In genomic region chr18:24118750-24119577, GRCh38 we compare ENCODE assay signal across 8 cellular contexts. TPM values are rescaled to one million over a fixed set of nuclear protein-coding genes. Genes with fewer than 3 reads are reported as not detected.
A peak's percentile ranks its signal among the peaks of the same experiment; 100 is the strongest.
DNase-seq lines count a peak whose midpoint lies in the region; ATAC-seq and TF ChIP-seq lines count a peak whose summit lies in the region.

No MANE protein-coding gene starts in this region.

- H3K27me3 ChIP-seq in adrenal gland = no peaks in the 10 kb centered on the region
- no peaks in the 10 kb centered on the region for H3K27me3 ChIP-seq in right atrium auricular region

- 60 to 63% (median 62%) methylated on average over 8 of the region's 8 CpGs for WGBS in adrenal gland, 4 donors

- TF ChIP-seq CTCF in HFFc6 (IDR thresholded peaks at IDR 0.05) (peak; percentile 99), adrenal gland (IDR thresholded peaks at IDR 0.05) (peak; percentile 88 to 98 (median 94)), right atrium auricular region (IDR thresholded peaks at IDR 0.05) (peak; percentile 54 to 94)

- no peak overlapping the region for H3K27ac Mint-ChIP-seq in HFFc6

- DNase-seq in EL (peak; percentile 73), HFFc6 (peak; percentile 50), NCI-H1417 treated with DMSO at 0.1 percent for 48 hours (lab: John Stamatoyannopoulos, UW) (peak; percentile 29), T-helper 1 cell (peak; percentile 48 to 78 (median 72)), adrenal gland (peak; percentile 51 to 93 (median 80)), right atrium auricular region (ENCODE audit: low spot score) (peak; percentile 80), skeletal muscle cell (ENCODE audit: low read depth) (peak; percentile 14)

- no peak overlapping the region for H3K4me3 Mint-ChIP-seq in HFFc6

- H3K4me1 ChIP-seq in adrenal gland (replicated peaks in 1 of 2) (peaks cover 19 to 24% of the 10 kb centered on the region in 2 donors), right atrium auricular region (no peaks in the 10 kb centered on the region)

- peaks cover 0 to 3% of the 10 kb centered on the region in 2 donors for H3K36me3 ChIP-seq in adrenal gland (replicated peaks in 1 of 2)
- no peaks in the 10 kb centered on the region for H3K36me3 ChIP-seq in right atrium auricular region

- H3K27ac ChIP-seq in adrenal gland (no peak overlapping the region), right atrium auricular region (no peak overlapping the region)

- no peak overlapping the region for H3K4me3 ChIP-seq in adrenal gland
- no peak overlapping the region for H3K4me3 ChIP-seq in right atrium auricular region
- H3K4me3 ChIP-seq in skeletal muscle cell (ENCODE audit: low read depth, low read length) = no peak overlapping the region

- no peaks in the 10 kb centered on the region for H3K4me1 Mint-ChIP-seq in HFFc6 (ENCODE audit: low read depth)

- H3K9me3 ChIP-seq in adrenal gland (replicated peaks in 1 of 3) (no peaks in the 10 kb centered on the region), right atrium auricular region (no peaks in the 10 kb centered on the region)

- no peak for TF ChIP-seq POLR2A in adrenal gland (IDR thresholded peaks at IDR 0.05)

- H3K9me3 Mint-ChIP-seq in HFFc6 = no peaks in the 10 kb centered on the region

- no peaks in the 10 kb centered on the region; the same call in 1 of the 2 replicates for H3K27me3 Mint-ChIP-seq in HFFc6 (ENCODE audit: insufficient read depth)

- H3K36me3 Mint-ChIP-seq in HFFc6 (ENCODE audit: low read depth) = peaks cover 6% of the 10 kb centered on the region

- intact Hi-C loops in adrenal gland (cut with DNase I) = loop anchor here in 1 of 2 donors (5.0 to 10.0 kb wide), 2 partner anchors 102 to 304 kb away; no protein-coding TSS in a partner anchor

- no peak for ATAC-seq in GM21576 (IDR thresholded peaks at IDR 0.05; ENCODE audit: unreplicated experiment)

RNA-seq across cellular contexts. Expression of gene CABYR, which starts 19.9 kb away (rescaled TPM):
- 1 to 10 TPM; 1.2 to 3.6 (median 3.2) TPM for total RNA-seq in HFFc6 (2021; fragmentation: NEBNext Ultra II Directional; extraction: Animal tissue kit (Norgen Biotek cat#: 25700))
- total RNA-seq in adrenal gland (1 to 10 TPM; 1.1 to 9.6 (median 4.4) TPM), right atrium auricular region (under 1 TPM; 0.41 to 0.67 TPM)
- 1 to 10 TPM; 3.2 to 4.7 (median 3.2) TPM for polyA plus RNA-seq in adrenal gland

Comparison
In these comparisons a context has a peak if more than half of its experiments do, and no peak if none do; other contexts are left out.
1. DNase-seq: peak in every context shown above with its lines; median percentile 80 in adrenal gland; 80 in right atrium auricular region; 73 in EL; 72 in T-helper 1 cell; 50 in HFFc6; 29 in NCI-H1417 treated with DMSO at 0.1 percent for 48 hours; 14 in skeletal muscle cell.